Comparison of ENCODE assay signal across 15 cellular contexts in the genomic region with DNA sequence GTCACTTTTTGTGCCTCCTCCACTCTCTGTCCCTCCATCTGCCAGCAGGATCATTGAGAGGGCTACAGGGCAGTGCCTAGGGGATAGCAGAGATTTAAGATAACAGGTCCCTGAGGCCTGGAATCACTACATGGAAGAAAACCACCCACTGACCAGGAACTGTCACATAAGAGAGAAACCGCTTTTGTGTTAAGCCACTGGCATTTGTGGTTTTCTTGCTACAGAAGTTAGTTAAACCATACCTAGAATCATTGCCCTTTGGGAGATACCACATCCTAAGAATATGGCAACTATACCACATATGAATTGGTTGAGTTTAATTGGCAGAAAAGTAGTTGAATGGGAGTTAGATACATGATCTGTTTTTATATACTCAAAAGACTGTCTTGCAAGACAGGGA.
"Had no signal": no experiment of that assay in that cellular context is flagged by ENCODE, and none has a peak within 500 bp of the region (broad histone marks: within the 10 kb centered on the region; RNA-seq: fewer than 3 reads in every experiment).

No MANE protein-coding gene starts in this region.

- DNase-seq: activated CD4-positive, alpha-beta T cell treated with anti-CD3 and anti-CD28 coated beads, Interleukin-2, amount 10 ng/mL, durations not matched to agents 7 days and 5 days; activated naive CD4-positive, alpha-beta T cell treated with anti-CD3 and anti-CD28 coated beads, Interleukin-2, amount 50 U/mL, for 16 hours; amygdala; body of pancreas; caudate nucleus; esophagus squamous epithelium; hippocampal formation; left ventricle myocardium inferior; mesendoderm; pancreas; sigmoid colon; stimulated activated CD4-positive, alpha-beta T cell treated with anti-CD3 and anti-CD28 coated beads, Interleukin-1b, Interleukin-23, amount 100 ng/mL, for 48 hours; T-cell; T-helper 9 cell had no signal

- H3K9me3 Mint-ChIP-seq: T-cell, type B pancreatic cell had no signal

- H3K4me3 Mint-ChIP-seq: activated CD4-positive, alpha-beta T cell treated with anti-CD3 and anti-CD28 coated beads, Interleukin-2, amount 10 ng/mL, durations not matched to agents 7 days and 5 days; T-cell; type B pancreatic cell had no signal

- ATAC-seq: body of pancreas, pancreas, T-cell had no signal

- H3K27ac Mint-ChIP-seq: activated CD4-positive, alpha-beta T cell treated with anti-CD3 and anti-CD28 coated beads, Interleukin-2, amount 10 ng/mL, durations not matched to agents 7 days and 5 days; T-cell; type B pancreatic cell had no signal

- H3K27me3 Mint-ChIP-seq: T-cell had no signal

- H3K36me3 Mint-ChIP-seq: T-cell, type B pancreatic cell had no signal
